18 cellular contexts compared by ENCODE assay signal in the genomic region with DNA sequence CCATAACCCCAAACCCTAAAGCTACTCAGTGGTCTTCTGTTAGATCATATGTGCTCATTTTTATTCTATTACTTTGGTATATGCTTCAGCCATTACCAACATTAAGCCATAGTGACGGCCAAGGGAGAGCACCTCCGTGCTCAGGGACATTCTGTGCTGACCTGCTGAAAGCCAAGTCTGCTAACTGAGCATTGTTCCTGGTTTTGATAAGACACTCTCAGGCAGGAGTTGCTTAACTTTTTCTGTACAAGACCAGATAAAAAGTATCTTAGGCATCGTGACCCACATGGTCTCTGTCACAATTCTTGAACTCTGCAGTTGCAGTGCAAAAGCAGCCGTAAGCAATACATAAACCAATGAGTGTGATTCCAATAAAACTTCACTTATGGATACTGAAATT.
DNase-seq lines count a peak whose midpoint lies in the region; ATAC-seq and TF ChIP-seq lines count a peak whose summit lies in the region.
"Had no signal": no experiment of that assay in that cellular context is flagged by ENCODE, and none has a peak within 500 bp of the region (broad histone marks: within the 10 kb centered on the region; RNA-seq: fewer than 3 reads in every experiment).

No MANE protein-coding gene starts in this region.

- TF ChIP-seq CTCF in OCI-LY1 (IDR thresholded peaks at IDR 0.05; ENCODE audit: low read length) (no peak), testis (IDR thresholded peaks at IDR 0.05) (no peak)

- peaks cover 60% of the 10 kb centered on the region for H3K4me1 Mint-ChIP-seq in central memory CD8-positive, alpha-beta T cell

- no peak overlapping the region for H2AFZ ChIP-seq in OCI-LY1 (ENCODE audit: low read length)

- WGBS in testis, 2 donors = 34 to 45% methylated on average over 4 of the region's 4 CpGs

- H3K9me2 ChIP-seq in OCI-LY1 (ENCODE audit: low read depth, low read length) = no peaks in the 10 kb centered on the region

- H3F3A ChIP-seq in OCI-LY1 (ENCODE audit: insufficient read depth, low read length) = no peaks in the 10 kb centered on the region

- peak overlapping the region; percentile 98 for H3K27ac Mint-ChIP-seq in central memory CD8-positive, alpha-beta T cell (ENCODE audit: low read depth)
- H3K27ac Mint-ChIP-seq: HFFc6 had no signal

- H3K4me1 ChIP-seq in OCI-LY1 (ENCODE audit: insufficient read depth, low read length, severe bottlenecking) (peaks cover 46% of the 10 kb centered on the region), testis (peaks cover 35% of the 10 kb centered on the region)

- no peak overlapping the region for H3K9ac ChIP-seq in OCI-LY1 (ENCODE audit: low read length)
- H3K9ac ChIP-seq: KMS-11 had no signal

- peak; percentile 23 for ATAC-seq in Right ventricle myocardium superior (ENCODE audit: poor library complexity)
- ATAC-seq in Right ventricle myocardium inferior = no peak
- no peak for ATAC-seq in central memory CD8-positive, alpha-beta T cell (replicated peaks; ENCODE audit: extremely low read depth, poor library complexity, severe bottlenecking)
- no peak for ATAC-seq in HG02973 (IDR thresholded peaks at IDR 0.05; ENCODE audit: unreplicated experiment)
- no peak for ATAC-seq in GM19452 (IDR thresholded peaks at IDR 0.05; ENCODE audit: unreplicated experiment)
- ATAC-seq: esophagus mucosa had no signal

- H3K27me3 ChIP-seq in OCI-LY1 (ENCODE audit: insufficient read depth, low read length) (no peaks in the 10 kb centered on the region), testis (no peaks in the 10 kb centered on the region)
- H3K27me3 ChIP-seq: upper lobe of left lung had no signal

- H3K27ac ChIP-seq in OCI-LY1 (ENCODE audit: low read depth, low read length, poor library complexity, severe bottlenecking) = peak overlapping the region; percentile 96
- peak overlapping the region in 1 of 2 donors; percentile 80 for H3K27ac ChIP-seq in testis

- no peak for TF ChIP-seq POLR2A in testis (IDR thresholded peaks at IDR 0.05)

- no peaks in the 10 kb centered on the region for H4K20me1 ChIP-seq in OCI-LY1 (ENCODE audit: insufficient read depth, low read length)

- H3K79me2 ChIP-seq in OCI-LY1 (ENCODE audit: insufficient read depth, low read length) = peaks cover 17% of the 10 kb centered on the region

- DNase-seq in Right ventricle myocardium superior (no peak), Right ventricle myocardium inferior (ENCODE audit: missing footprints) (no peak), testis (peak; percentile 57), inferior parietal cortex (ENCODE audit: extremely low spot score) (no peak)
- DNase-seq in central memory CD8-positive, alpha-beta T cell (ENCODE audit: low spot score in 2 of 2) = no peak
- DNase-seq: ACHN; activated CD4-positive, alpha-beta T cell treated with anti-CD3 and anti-CD28 coated beads, Interleukin-2, amount 10 ng/mL, durations not matched to agents 7 days and 5 days; HFFc6; NCI-H226; stimulated activated CD4-positive, alpha-beta T cell treated with anti-CD3 and anti-CD28 coated beads, Interleukin-4, amount 100 ng/mL, for 4 hours; T1000; upper lobe of left lung had no signal

- H3K9me3 ChIP-seq in OCI-LY1 (ENCODE audit: low read length) (no peaks in the 10 kb centered on the region), testis (no peaks in the 10 kb centered on the region)
- H3K9me3 ChIP-seq: upper lobe of left lung had no signal

- H3K9me3 Mint-ChIP-seq in central memory CD8-positive, alpha-beta T cell = no peaks in the 10 kb centered on the region
- H3K9me3 Mint-ChIP-seq: activated CD4-positive, alpha-beta T cell treated with anti-CD3 and anti-CD28 coated beads, Interleukin-2, amount 10 ng/mL, durations not matched to agents 7 days and 5 days; activated T-helper 2 cell treated with anti-CD3 and anti-CD28 coated beads, Interferon-gamma antibody, Interleukin-2, Interleukin-4, amounts not matched to agents 10 μg/mL and 5 μg/mL and 100 μg/mL, durations not matched to agents 14 hours and 24 hours and 36 hours; HFFc6 had no signal

- H3K4me3 ChIP-seq in OCI-LY1 (ENCODE audit: low read depth, low read length, poor library complexity, severe bottlenecking) (no peak overlapping the region), testis (no peak overlapping the region)
- H3K4me3 ChIP-seq: upper lobe of left lung had no signal

- H3K27me3 Mint-ChIP-seq in central memory CD8-positive, alpha-beta T cell = no peaks in the 10 kb centered on the region
- H3K27me3 Mint-ChIP-seq: activated CD4-positive, alpha-beta T cell treated with anti-CD3 and anti-CD28 coated beads, Interleukin-2, amount 10 ng/mL, durations not matched to agents 7 days and 5 days had no signal

- intact Hi-C loops in Right ventricle myocardium superior (cut with DNase I) = no loop called here
- intact Hi-C loops in Right ventricle myocardium inferior (cut with DNase I) = no loop called here
- intact Hi-C loops in testis (cut with DNase I; ENCODE audit: low total_unique reads) = no loop called here

- H3K4me3 Mint-ChIP-seq in central memory CD8-positive, alpha-beta T cell = peak overlapping the region; percentile 90
- H3K4me3 Mint-ChIP-seq: activated CD4-positive, alpha-beta T cell treated with anti-CD3 and anti-CD28 coated beads, Interleukin-2, amount 10 ng/mL, durations not matched to agents 7 days and 5 days; HFFc6 had no signal

- no peak overlapping the region for H3K4me2 ChIP-seq in OCI-LY1 (ENCODE audit: low read length)

- peaks cover 71% of the 10 kb centered on the region for H3K36me3 Mint-ChIP-seq in central memory CD8-positive, alpha-beta T cell (ENCODE audit: insufficient read depth)

- H3K36me3 ChIP-seq in OCI-LY1 (ENCODE audit: insufficient read depth, low read length) = peaks cover 52% of the 10 kb centered on the region
- H3K36me3 ChIP-seq in testis (ENCODE audit: low read depth, missing control alignments) = no peaks in the 10 kb centered on the region
